Comparison of ENCODE assay signal across 1 cellular context in the genomic region with DNA sequence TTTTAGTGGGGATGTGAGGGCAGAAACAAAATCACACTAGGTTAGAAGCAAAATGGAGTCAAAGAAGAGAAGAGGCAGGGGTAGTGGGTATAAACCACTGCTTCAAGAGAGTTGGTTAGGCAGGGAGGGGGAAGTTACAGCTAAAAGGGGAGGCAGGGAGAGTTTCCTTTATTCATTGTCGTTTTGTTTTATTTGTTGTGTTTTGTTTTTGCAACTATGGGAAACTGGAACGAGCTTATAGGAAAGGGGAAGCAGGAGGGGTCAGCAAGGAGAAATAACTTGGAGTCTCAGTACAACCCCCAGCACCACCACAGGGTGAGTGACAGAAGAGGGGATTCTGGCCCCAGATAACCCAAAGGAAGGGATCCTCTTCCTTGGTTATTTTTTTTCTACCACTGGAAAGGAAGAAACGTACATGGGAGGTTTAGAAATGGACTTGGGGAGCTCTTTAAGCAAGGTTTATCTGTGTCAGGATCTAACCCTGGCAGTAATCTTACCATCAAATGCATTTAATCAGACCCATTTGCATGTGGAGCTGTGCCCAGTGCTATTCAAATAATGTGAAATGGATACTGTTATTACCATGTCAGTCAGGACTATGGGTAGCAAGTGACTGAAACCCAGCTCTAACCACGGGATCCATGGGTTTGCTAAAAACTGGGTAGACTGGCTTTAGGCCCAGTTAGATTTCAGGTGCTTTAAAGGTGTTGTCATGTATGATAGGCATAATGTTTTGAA.
TF ChIP-seq lines count a peak whose summit lies in the region.

No MANE protein-coding gene starts in this region.

TF ChIP-seq in GM12878, 131 proteins besides CTCF, POLR2A, EP300 and RAD21 (continued from another document):
- TF ChIP-seq CEBPZ (IDR thresholded peaks at IDR 0.05; ENCODE audit: low read depth, low read length) (no peak), TAF1 (IDR thresholded peaks at IDR 0.05; ENCODE audit: borderline replicate concordance, low read depth, low read length) (no peak), IKZF1 (conservative IDR thresholded peaks at IDR 0.05) (0 out of 2 replicates have a peak, but pooled peaks have one; percentile 5), TCF3 (IDR thresholded peaks at IDR 0.05; ENCODE audit: borderline replicate concordance, insufficient read depth, low read depth, low read length) (no peak), ZNF687 (IDR thresholded peaks at IDR 0.05) (0 out of 2 replicates have a peak, but pooled peaks have one; percentile 11), JUND (IDR thresholded peaks at IDR 0.05; ENCODE audit: low read depth, low read length) (no peak), USF1 (IDR thresholded peaks at IDR 0.05; ENCODE audit: borderline replicate concordance, extremely low read length, insufficient read depth, low read depth, low read length) (no peak), SMAD5 (IDR thresholded peaks at IDR 0.05; ENCODE audit: low read depth) (no peak)
- TF ChIP-seq, protein P1, sequence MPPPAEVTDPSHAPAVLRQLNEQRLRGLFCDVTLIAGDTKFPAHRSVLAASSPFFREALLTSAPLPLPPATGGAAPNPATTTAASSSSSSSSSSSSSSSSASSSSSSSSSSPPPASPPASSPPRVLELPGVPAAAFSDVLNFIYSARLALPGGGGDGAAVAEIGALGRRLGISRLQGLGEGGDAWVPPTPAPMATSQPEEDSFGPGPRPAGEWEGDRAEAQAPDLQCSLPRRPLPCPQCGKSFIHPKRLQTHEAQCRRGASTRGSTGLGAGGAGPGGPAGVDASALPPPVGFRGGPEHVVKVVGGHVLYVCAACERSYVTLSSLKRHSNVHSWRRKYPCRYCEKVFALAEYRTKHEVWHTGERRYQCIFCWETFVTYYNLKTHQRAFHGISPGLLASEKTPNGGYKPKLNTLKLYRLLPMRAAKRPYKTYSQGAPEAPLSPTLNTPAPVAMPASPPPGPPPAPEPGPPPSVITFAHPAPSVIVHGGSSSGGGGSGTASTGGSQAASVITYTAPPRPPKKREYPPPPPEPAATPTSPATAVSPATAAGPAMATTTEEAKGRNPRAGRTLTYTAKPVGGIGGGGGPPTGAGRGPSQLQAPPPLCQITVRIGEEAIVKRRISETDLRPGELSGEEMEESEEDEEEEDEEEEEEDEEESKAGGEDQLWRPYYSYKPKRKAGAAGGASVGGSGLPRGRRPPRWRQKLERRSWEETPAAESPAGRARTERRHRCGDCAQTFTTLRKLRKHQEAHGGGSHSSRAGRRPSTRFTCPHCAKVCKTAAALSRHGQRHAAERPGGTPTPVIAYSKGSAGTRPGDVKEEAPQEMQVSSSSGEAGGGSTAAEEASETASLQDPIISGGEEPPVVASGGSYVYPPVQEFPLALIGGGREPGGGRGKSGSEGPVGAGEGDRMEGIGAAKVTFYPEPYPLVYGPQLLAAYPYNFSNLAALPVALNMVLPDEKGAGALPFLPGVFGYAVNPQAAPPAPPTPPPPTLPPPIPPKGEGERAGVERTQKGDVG (CRISPR knock-in tag; IDR thresholded peaks at IDR 0.05) = 0 out of 2 replicates have a peak, but pooled peaks have one; percentile 41
- TF ChIP-seq, protein P2, sequence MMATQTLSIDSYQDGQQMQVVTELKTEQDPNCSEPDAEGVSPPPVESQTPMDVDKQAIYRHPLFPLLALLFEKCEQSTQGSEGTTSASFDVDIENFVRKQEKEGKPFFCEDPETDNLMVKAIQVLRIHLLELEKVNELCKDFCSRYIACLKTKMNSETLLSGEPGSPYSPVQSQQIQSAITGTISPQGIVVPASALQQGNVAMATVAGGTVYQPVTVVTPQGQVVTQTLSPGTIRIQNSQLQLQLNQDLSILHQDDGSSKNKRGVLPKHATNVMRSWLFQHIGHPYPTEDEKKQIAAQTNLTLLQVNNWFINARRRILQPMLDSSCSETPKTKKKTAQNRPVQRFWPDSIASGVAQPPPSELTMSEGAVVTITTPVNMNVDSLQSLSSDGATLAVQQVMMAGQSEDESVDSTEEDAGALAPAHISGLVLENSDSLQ (IDR thresholded peaks at IDR 0.05) = peak; percentile 27; the same call in 1 of the 2 replicates
TF ChIP-seq in GM12878: peak in this region for 5.
